Comparison of ENCODE assay signal across 17 cellular contexts in the genomic region with DNA sequence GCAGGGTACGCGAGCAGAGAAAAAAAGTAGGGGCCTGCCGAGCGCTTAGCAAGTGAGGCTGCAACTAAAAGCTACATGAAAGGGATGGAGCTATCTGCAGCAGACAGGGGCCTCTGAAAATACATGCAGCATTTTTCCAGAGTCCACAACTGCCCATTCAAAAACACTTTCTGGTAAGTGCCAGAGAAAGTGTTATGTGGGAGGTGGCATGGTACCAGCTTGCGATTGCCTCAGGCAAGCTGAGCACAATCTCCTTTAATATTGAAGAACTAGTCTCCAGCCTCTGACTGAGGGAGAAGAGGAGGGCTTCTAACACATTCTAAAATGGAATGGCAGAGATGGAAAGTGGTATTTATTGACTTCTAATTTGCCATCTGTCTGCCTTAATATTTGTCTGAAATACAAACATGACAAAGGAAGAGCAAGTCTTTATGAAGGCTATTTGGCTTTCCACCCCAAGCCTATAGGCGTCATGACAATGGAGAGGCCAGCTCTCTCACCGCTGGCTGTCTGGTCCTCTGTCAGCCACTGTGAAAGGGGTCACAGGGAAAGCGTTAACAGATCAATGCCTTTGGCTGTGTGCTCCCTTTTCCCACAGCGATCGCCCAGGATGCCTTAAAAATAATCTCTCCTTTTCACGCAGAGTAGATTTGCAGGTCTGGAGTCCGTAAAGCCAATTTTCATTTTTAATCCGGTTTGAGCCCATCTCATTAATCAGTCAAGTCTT.
DNase-seq lines count a peak whose midpoint lies in the region; ATAC-seq and TF ChIP-seq lines count a peak whose summit lies in the region.
"Had no signal": no experiment of that assay in that cellular context is flagged by ENCODE, and none has a peak within 500 bp of the region (broad histone marks: within the 10 kb centered on the region; RNA-seq: fewer than 3 reads in every experiment).

No MANE protein-coding gene starts in this region.

- H3K27ac ChIP-seq in GM23338 (ENCODE audit: low read depth) (no peak overlapping the region), neuronal stem cell (replicated peaks; ENCODE audit: low read length) (peak overlapping the region; percentile 77), right atrium auricular region (no peak overlapping the region), substantia nigra (ENCODE audit: low read depth, low read length, poor library complexity, severe bottlenecking) (no peak overlapping the region)
- H3K27ac ChIP-seq: left lung, SJCRH30, stomach had no signal

- no peaks in the 10 kb centered on the region for H3K27me3 ChIP-seq in GM23338 (ENCODE audit: insufficient read depth)
- H3K27me3 ChIP-seq in neuronal stem cell (ENCODE audit: control insufficient read depth in 3 of 3, insufficient read depth in 3 of 3, low read depth in 1 of 3, low read length in 3 of 3) = no peaks in the 10 kb centered on the region
- H3K27me3 ChIP-seq in right atrium auricular region = no peaks in the 10 kb centered on the region
- H3K27me3 ChIP-seq: left lung, SJCRH30 had no signal

- peaks cover 7% of the 10 kb centered on the region; the same call in 1 of the 2 replicates for H3K9me2 ChIP-seq in GM23338 (ENCODE audit: insufficient read depth)

- H3K4me2 ChIP-seq in GM23338 = no peak overlapping the region
- no peak overlapping the region for H3K4me2 ChIP-seq in neuronal stem cell (ENCODE audit: insufficient read depth, low read length, poor library complexity, severe bottlenecking)

- H4K91ac ChIP-seq in neuronal stem cell (ENCODE audit: low read depth, low read length, poor library complexity) = no peak overlapping the region

- no peaks in the 10 kb centered on the region for H3K36me3 ChIP-seq in GM23338 (ENCODE audit: insufficient read depth)
- no peaks in the 10 kb centered on the region for H3K36me3 ChIP-seq in neuronal stem cell (replicated peaks in 1 of 2; ENCODE audit: control insufficient read depth in 2 of 2, insufficient read depth in 2 of 2, low read length in 2 of 2)
- H3K36me3 ChIP-seq in right atrium auricular region = no peaks in the 10 kb centered on the region
- H3K36me3 ChIP-seq: left lung, SJCRH30, stomach had no signal

- no peak overlapping the region for H3K14ac ChIP-seq in neuronal stem cell (ENCODE audit: low read length)

- no peak overlapping the region for H2BK12ac ChIP-seq in neuronal stem cell (ENCODE audit: low read length)

- H3K9ac ChIP-seq in neuronal stem cell (ENCODE audit: low read depth, low read length, poor library complexity) = no peak overlapping the region

- DNase-seq in activated CD8-positive, alpha-beta memory T cell treated with anti-CD3 and anti-CD28 coated beads for 24 hours = peak; percentile 48
- no peak for DNase-seq in activated CD8-positive, alpha-beta memory T cell treated with anti-CD3 and anti-CD28 coated beads, Interleukin-2, amount 50 U/mL, for 4 hours
- no peak for DNase-seq in GM23338 (ENCODE audit: low spot score)
- DNase-seq in activated T-helper 2 cell treated with anti-CD3 and anti-CD28 coated beads, Interferon-gamma antibody, Interleukin-2, Interleukin-4, amounts not matched to agents 10 μg/mL and 5 μg/mL and 100 μg/mL, durations not matched to agents 14 hours and 24 hours and 36 hours (ENCODE audit: low spot score) = no peak
- DNase-seq in neuronal stem cell (ENCODE audit: low spot score) = peak; percentile 42
- no peak for DNase-seq in HUDEP-2 (lab: John Stamatoyannopoulos, UW; ENCODE audit: unreplicated experiment in 76 of 76)
- no peak for DNase-seq in right atrium auricular region (ENCODE audit: low spot score)
- DNase-seq in substantia nigra (lab: John Stamatoyannopoulos, UW) = no peak
- DNase-seq: activated CD4-positive, alpha-beta T cell treated with anti-CD3 and anti-CD28 coated beads for 1 hour; cerebellar nuclear complex; effector memory CD4-positive, alpha-beta T cell; left lung; NCI-H187 treated with DMSO at 0.1 percent for 48 hours; SJCRH30; stimulated activated CD4-positive, alpha-beta T cell treated with anti-CD3 and anti-CD28 coated beads, Interleukin-1b, Interleukin-23, amount 100 ng/mL, for 48 hours; stomach; T-helper 9 cell had no signal

- H2BK120ac ChIP-seq in neuronal stem cell (ENCODE audit: low read depth, low read length) = no peak overlapping the region

- H2BK15ac ChIP-seq in neuronal stem cell (ENCODE audit: low read length) = no peak overlapping the region

- no peaks in the 10 kb centered on the region for H3K9me3 Mint-ChIP-seq in GM23338
- H3K9me3 Mint-ChIP-seq in activated T-helper 2 cell treated with anti-CD3 and anti-CD28 coated beads, Interferon-gamma antibody, Interleukin-2, Interleukin-4, amounts not matched to agents 10 μg/mL and 5 μg/mL and 100 μg/mL, durations not matched to agents 14 hours and 24 hours and 36 hours = peaks cover 3% of the 10 kb centered on the region

- peak overlapping the region; percentile 38; the same call in 1 of the 2 replicates for H2AFZ ChIP-seq in GM23338
- no peak overlapping the region for H2AFZ ChIP-seq in neuronal stem cell (ENCODE audit: low read length)

- ATAC-seq in GM23338 = peak; percentile 72
- ATAC-seq: left lung had no signal

- H3K27me3 Mint-ChIP-seq in GM23338 (ENCODE audit: insufficient read depth, low read depth, poor library complexity) = no peaks in the 10 kb centered on the region
- no peaks in the 10 kb centered on the region for H3K27me3 Mint-ChIP-seq in activated T-helper 2 cell treated with anti-CD3 and anti-CD28 coated beads, Interferon-gamma antibody, Interleukin-2, Interleukin-4, amounts not matched to agents 10 μg/mL and 5 μg/mL and 100 μg/mL, durations not matched to agents 14 hours and 24 hours and 36 hours (ENCODE audit: low read depth)

- H3F3A ChIP-seq in GM23338 (replicated peaks; ENCODE audit: low read depth) = no peaks in the 10 kb centered on the region

- H3K23ac ChIP-seq in neuronal stem cell (ENCODE audit: low read depth, low read length, poor library complexity) = no peak overlapping the region

- no peaks in the 10 kb centered on the region for H3K79me2 ChIP-seq in GM23338 (replicated peaks; ENCODE audit: insufficient read depth)

- H3K4me3 ChIP-seq in GM23338 = no peak overlapping the region
- H3K4me3 ChIP-seq in neuronal stem cell (ENCODE audit: low read length in 2 of 2) = no peak overlapping the region
- H3K4me3 ChIP-seq in right atrium auricular region = no peak overlapping the region
- H3K4me3 ChIP-seq: left lung, SJCRH30, stomach had no signal

- no peak overlapping the region for H4K8ac ChIP-seq in neuronal stem cell (ENCODE audit: low read depth, low read length)

- H3K18ac ChIP-seq in neuronal stem cell (ENCODE audit: low read length) = no peak overlapping the region

- no peaks in the 10 kb centered on the region for H3K9me3 ChIP-seq in neuronal stem cell (replicated peaks in 1 of 2; ENCODE audit: control insufficient read depth in 2 of 2, insufficient read depth in 1 of 2, low read depth in 1 of 2, low read length in 2 of 2)
- H3K9me3 ChIP-seq in right atrium auricular region = no peaks in the 10 kb centered on the region
- H3K9me3 ChIP-seq: left lung, SJCRH30, stomach had no signal

- no peaks in the 10 kb centered on the region for H3K36me3 Mint-ChIP-seq in GM23338 (ENCODE audit: low read depth)
- H3K36me3 Mint-ChIP-seq in activated T-helper 2 cell treated with anti-CD3 and anti-CD28 coated beads, Interferon-gamma antibody, Interleukin-2, Interleukin-4, amounts not matched to agents 10 μg/mL and 5 μg/mL and 100 μg/mL, durations not matched to agents 14 hours and 24 hours and 36 hours (ENCODE audit: low read depth) = peaks cover 14% of the 10 kb centered on the region

- no peak overlapping the region for H2AK5ac ChIP-seq in neuronal stem cell (ENCODE audit: low read depth, low read length)

- no peak overlapping the region for H3K4ac ChIP-seq in neuronal stem cell (ENCODE audit: low read length)

- H3K4me1 ChIP-seq in GM23338 (ENCODE audit: insufficient read depth) (0 out of 2 replicates have a peak, but pooled peaks cover 6% of the 10 kb centered on the region), neuronal stem cell (ENCODE audit: control insufficient read depth in 2 of 2, insufficient read depth in 1 of 2, low read depth in 1 of 2, low read length in 2 of 2) (peaks cover 0 to 17% of the 10 kb centered on the region in 2 donors), right atrium auricular region (no peaks in the 10 kb centered on the region)
- H3K4me1 ChIP-seq: left lung, SJCRH30, stomach had no signal

- no peak overlapping the region for H3K27ac Mint-ChIP-seq in GM23338
- H3K27ac Mint-ChIP-seq in activated T-helper 2 cell treated with anti-CD3 and anti-CD28 coated beads, Interferon-gamma antibody, Interleukin-2, Interleukin-4, amounts not matched to agents 10 μg/mL and 5 μg/mL and 100 μg/mL, durations not matched to agents 14 hours and 24 hours and 36 hours = peak overlapping the region; percentile 93

- H3K4me3 Mint-ChIP-seq in GM23338 = no peak overlapping the region
- no peak overlapping the region for H3K4me3 Mint-ChIP-seq in activated T-helper 2 cell treated with anti-CD3 and anti-CD28 coated beads, Interferon-gamma antibody, Interleukin-2, Interleukin-4, amounts not matched to agents 10 μg/mL and 5 μg/mL and 100 μg/mL, durations not matched to agents 14 hours and 24 hours and 36 hours (ENCODE audit: low read depth)

- intact Hi-C loops in activated T-helper 2 cell treated with anti-CD3 and anti-CD28 coated beads, Interferon-gamma antibody, Interleukin-2, Interleukin-4, amounts not matched to agents 10 μg/mL and 5 μg/mL and 100 μg/mL, durations not matched to agents 14 hours and 24 hours and 36 hours (cut with micrococcal nuclease) = no loop called here

- H4K20me1 ChIP-seq in GM23338 (replicated peaks; ENCODE audit: insufficient read depth) = no peaks in the 10 kb centered on the region

- H2BK5ac ChIP-seq in neuronal stem cell (ENCODE audit: low read length) = no peak overlapping the region

- peaks cover 6% of the 10 kb centered on the region for H3K4me1 Mint-ChIP-seq in GM23338
- peaks cover 83% of the 10 kb centered on the region for H3K4me1 Mint-ChIP-seq in activated T-helper 2 cell treated with anti-CD3 and anti-CD28 coated beads, Interferon-gamma antibody, Interleukin-2, Interleukin-4, amounts not matched to agents 10 μg/mL and 5 μg/mL and 100 μg/mL, durations not matched to agents 14 hours and 24 hours and 36 hours (ENCODE audit: low read depth)

- no CpG with 5 or more reads among the region's 13 CpGs for WGBS in neuronal stem cell (ENCODE audit: extremely low coverage in 2 of 2, insufficient read length in 2 of 2, insufficient replicate concordance in 1 of 2), 2 donors

- TF ChIP-seq CTCF in GM23338 (conservative IDR thresholded peaks at IDR 0.05; ENCODE audit: low read depth in 2 of 2) (no peak), right atrium auricular region (IDR thresholded peaks at IDR 0.05) (no peak)

- H3K79me1 ChIP-seq in neuronal stem cell (ENCODE audit: low read depth, low read length) = no peaks in the 10 kb centered on the region

TF ChIP-seq in GM23338, 12 proteins besides CTCF, POLR2A, EP300 and RAD21 (continues in another document):
- no peak for TF ChIP-seq ZNF114 (CRISPR knock-in tag; IDR thresholded peaks at IDR 0.05)

Comparison
In these comparisons a context has a peak if more than half of its experiments do, and no peak if none do; other contexts are left out.
1. DNase-seq: peak in activated CD8-positive, alpha-beta memory T cell treated with anti-CD3 and anti-CD28 coated beads for 24 hours (single experiment) and neuronal stem cell (single experiment); none in activated CD8-positive, alpha-beta memory T cell treated with anti-CD3 and anti-CD28 coated beads, Interleukin-2, amount 50 U/mL, for 4 hours (single experiment), GM23338 (single experiment), activated T-helper 2 cell treated with anti-CD3 and anti-CD28 coated beads, Interferon-gamma antibody, Interleukin-2, Interleukin-4, amounts not matched to agents 10 μg/mL and 5 μg/mL and 100 μg/mL, durations not matched to agents 14 hours and 24 hours and 36 hours (single experiment), HUDEP-2 (0 of 76), right atrium auricular region (single experiment) and substantia nigra (0 of 49).